8 cellular contexts compared by ENCODE assay signal in the genomic region with DNA sequence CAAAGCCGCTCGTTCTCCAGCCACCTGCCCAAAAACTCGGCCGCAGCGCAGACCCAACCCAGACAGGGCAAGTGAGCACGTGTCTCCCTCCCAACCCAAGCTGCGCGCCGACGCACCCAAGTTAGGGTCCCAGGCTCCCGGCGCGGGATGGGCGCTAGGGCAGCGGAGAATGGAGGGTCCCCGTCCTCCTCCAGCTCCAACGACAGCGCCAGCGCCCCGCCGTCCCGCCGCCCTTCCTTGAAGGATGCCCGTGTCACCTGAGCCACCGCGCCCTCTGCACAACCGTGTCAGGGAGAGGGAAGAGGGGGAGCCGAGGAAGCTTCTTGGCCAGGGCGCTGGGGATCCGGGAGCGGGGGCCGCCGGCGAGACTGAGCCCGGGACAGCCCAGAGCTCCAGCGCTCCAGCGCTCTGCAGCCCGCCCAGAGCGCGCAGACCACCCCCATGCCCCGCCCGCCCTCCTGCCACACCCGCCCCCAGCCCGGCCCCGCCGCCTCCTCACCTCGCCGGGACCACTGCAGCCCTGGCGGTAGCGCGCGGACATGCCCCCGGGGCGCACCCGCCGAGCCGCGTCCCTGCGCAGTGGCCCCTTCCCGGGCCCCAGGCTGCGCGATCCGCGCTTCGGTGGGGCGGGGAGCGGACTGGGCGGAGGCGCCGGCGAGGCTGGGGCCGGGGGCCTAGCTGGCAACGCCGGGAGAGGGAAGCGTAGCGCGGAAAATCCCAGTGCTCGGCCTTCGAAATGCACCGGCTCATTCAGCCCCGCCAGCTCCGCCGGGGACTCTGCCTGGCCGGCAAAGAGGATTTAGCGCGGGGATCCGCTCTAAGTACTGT. TPM values are rescaled to one million over a fixed set of nuclear protein-coding genes. Genes with fewer than 3 reads are reported as not detected.
A peak's percentile ranks its signal among the peaks of the same experiment; 100 is the strongest.
DNase-seq lines count a peak whose midpoint lies in the region; ATAC-seq and TF ChIP-seq lines count a peak whose summit lies in the region.

Gene SLC16A12 (minus strand): TSS at position 410 of the 828 bp plus-strand sequence. CDS start 73,016 bp downstream, outside the sequence.

- TF ChIP-seq CTCF in mesothelial cell of epicardium (IDR thresholded peaks at IDR 0.05; ENCODE audit: unreplicated experiment) = no peak

- peak within 1 kb of the TSS; percentile 68 for H3K4me3 Mint-ChIP-seq in mesothelial cell of epicardium

- H3K9me3 ChIP-seq in endocrine pancreas (ENCODE audit: control insufficient read depth, low read length) (no peaks in the 10 kb centered on the region), aorta (ENCODE audit: control insufficient read depth, low read length) (no peaks in the 10 kb centered on the region)

- peaks cover 31% of the 10 kb centered on the region for H3K27me3 Mint-ChIP-seq in mesothelial cell of epicardium (ENCODE audit: low read depth)

- H3K36me3 ChIP-seq in endocrine pancreas (ENCODE audit: control insufficient read depth, insufficient read depth, low read length) (no peaks in the 10 kb centered on the region), aorta (ENCODE audit: control insufficient read depth in 1 of 2, insufficient read depth in 2 of 2, low read length in 1 of 2) (no peaks in the 10 kb centered on the region)

- peaks cover 21% of the 10 kb centered on the region for H3K4me1 ChIP-seq in endocrine pancreas (ENCODE audit: control insufficient read depth, insufficient read depth, low read length)
- H3K4me1 ChIP-seq in aorta (ENCODE audit: control insufficient read depth in 1 of 2, insufficient read depth in 2 of 2, low read length in 2 of 2) = no peaks in the 10 kb centered on the region

- H3K9me3 Mint-ChIP-seq in mesothelial cell of epicardium = no peaks in the 10 kb centered on the region

- in situ Hi-C loops in G401 (cut with HindIII; ENCODE audit: low sequenced_read_pairs) = no loop called here

- WGBS in aorta, 2 donors = 2 to 3% methylated on average over 69 to 87 of the region's 87 CpGs

- H3K4me1 Mint-ChIP-seq in mesothelial cell of epicardium = peaks cover 27% of the 10 kb centered on the region

- ATAC-seq in Right ventricle myocardium inferior (peak; percentile 80), aorta (ENCODE audit: low FRiP score) (peak; percentile 57), HG03521 (IDR thresholded peaks at IDR 0.05; ENCODE audit: unreplicated experiment) (no peak)

- no peak for DNase-seq in Right ventricle myocardium inferior (ENCODE audit: missing footprints)
- DNase-seq in cardiac septum (ENCODE audit: low spot score) = no peak
- DNase-seq in mesothelial cell of epicardium (ENCODE audit: low spot score in 2 of 2, unreplicated experiment in 2 of 2) = peak; percentile 32 to 70
- peak; percentile 50 to 80 for DNase-seq in aorta
- no peak for DNase-seq in G401 (ENCODE audit: low spot score)
- no peak for DNase-seq in NCI-H774 (lab: John Stamatoyannopoulos, UW)

- intact Hi-C loops in Right ventricle myocardium inferior (cut with DNase I) (no loop called here), cardiac septum (cut with DNase I) (no loop called here), aorta (cut with DNase I) (no loop called here)

- peak within 1 kb of the TSS; percentile 53 for H3K27ac Mint-ChIP-seq in mesothelial cell of epicardium

- H3K27me3 ChIP-seq in endocrine pancreas (ENCODE audit: control insufficient read depth, insufficient read depth, low read length) = no peaks in the 10 kb centered on the region
- H3K27me3 ChIP-seq in aorta (ENCODE audit: control insufficient read depth in 1 of 2, insufficient read depth in 2 of 2, low read length in 1 of 2) = no peaks in the 10 kb centered on the region

- H3K27ac ChIP-seq in aorta (ENCODE audit: low read depth in 1 of 2, low read length in 2 of 2) = no peak within 1 kb of the TSS

- H3K36me3 Mint-ChIP-seq in mesothelial cell of epicardium = no peaks in the 10 kb centered on the region

- H3K9ac ChIP-seq in endocrine pancreas (ENCODE audit: control insufficient read depth, insufficient read depth, low read length) = peak within 1 kb of the TSS; percentile 47

- peak within 1 kb of the TSS; percentile 87 for H3K4me3 ChIP-seq in endocrine pancreas (ENCODE audit: control insufficient read depth, insufficient read depth, low read length)
- H3K4me3 ChIP-seq in aorta (ENCODE audit: low read length in 2 of 2) = peak within 1 kb of the TSS; percentile 10 to 31

RNA-seq across cellular contexts. Expression of gene SLC16A12, which starts in this region (rescaled TPM):
- total RNA-seq in Right ventricle myocardium inferior (1.1 TPM), cardiac septum (3.1 TPM), mesothelial cell of epicardium (3.0 to 3.1 TPM (median 3.1 TPM) in 3 replicates), aorta (under 1 TPM; 0.21 to 0.45 TPM)
- polyA plus RNA-seq in aorta = 1 to 10 TPM in 1 of 2 donors, under 1 TPM in 1; 0.63 to 6.7 TPM
- not detected in 2 replicates for total RNA-seq in G401 (2014; rRNA removed; shearing (Covaris generic))

Comparison
In these comparisons a context has a peak if more than half of its experiments do, and no peak if none do; other contexts are left out.
1. DNase-seq: peak in mesothelial cell of epicardium (2 of 2) and aorta (2 of 2); none in Right ventricle myocardium inferior (single experiment), cardiac septum (single experiment), G401 (single experiment) and NCI-H774 (single experiment).